9 cellular contexts compared by ENCODE assay signal in the genomic region with DNA sequence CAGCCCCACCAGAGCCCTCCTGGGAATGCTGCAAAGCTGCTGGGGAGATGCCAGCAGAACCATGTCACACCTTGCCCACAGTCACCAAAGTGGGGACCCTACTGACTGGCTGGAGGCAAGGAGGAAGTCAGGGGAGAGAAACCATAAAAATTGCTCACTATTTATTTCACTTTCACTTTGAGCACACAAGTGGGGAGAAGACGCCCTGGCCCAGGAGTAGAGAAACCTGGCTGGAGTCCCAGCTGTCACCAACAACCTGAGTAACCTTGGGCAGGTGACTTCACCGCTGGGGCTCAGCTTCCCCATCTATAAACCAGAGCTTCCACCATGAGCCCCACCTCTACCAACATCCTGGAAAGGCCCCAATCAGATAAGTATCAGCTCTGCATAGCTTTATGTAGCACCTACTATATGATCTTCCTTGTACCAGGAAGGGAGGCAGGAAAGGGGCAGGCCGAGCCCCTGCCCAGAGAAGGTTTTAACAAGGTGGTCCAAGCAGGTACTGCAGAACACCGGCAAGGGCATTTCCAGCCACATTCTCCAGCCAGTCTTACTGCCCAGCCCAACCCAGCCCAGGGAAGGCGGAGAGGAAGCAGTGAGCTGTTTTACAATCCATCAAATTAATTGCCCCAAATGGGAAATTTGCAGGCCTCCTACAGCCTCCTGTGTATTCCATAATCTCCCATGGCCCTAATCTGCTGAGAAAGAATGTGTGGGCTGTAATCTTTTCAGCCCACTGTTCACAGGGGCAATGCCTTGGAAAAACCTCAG. TPM values are rescaled to one million over a fixed set of nuclear protein-coding genes. Genes with fewer than 3 reads are reported as not detected.
DNase-seq lines count a peak whose midpoint lies in the region; ATAC-seq, FAIRE-seq and TF ChIP-seq lines count a peak whose summit lies in the region.
"Had no signal": no experiment of that assay in that cellular context is flagged by ENCODE, and none has a peak within 500 bp of the region (broad histone marks: within the 10 kb centered on the region; RNA-seq: fewer than 3 reads in every experiment).

No MANE protein-coding gene starts in this region.

- CTCF ChIA-PET in GM10248 (lab: Yijun Ruan, JAX) (interaction anchor here (0.7 to 2.3 kb wide), 5 partner anchors 15 to 201 kb away, joined by 3 to 5 read pairs (median 3); no protein-coding TSS in a partner anchor), HepG2 (lab: Yijun Ruan, JAX; ENCODE audit: low intra/inter-chr PET ratio, low total read pairs) (no interaction called here)

- no peak overlapping the region for H2AFZ ChIP-seq in HepG2 (ENCODE audit: low read length)

- H3K79me2 ChIP-seq in HepG2 (ENCODE audit: insufficient read depth, low read length), result peaks cover 48% of the 10 kb centered on the region

- TF ChIP-seq CTCF in GM10248 (IDR thresholded peaks at IDR 0.05; ENCODE audit: control extremely low read depth, extremely low read depth, low read depth, missing control alignments), result no peak
- TF ChIP-seq CTCF in HepG2 (CRISPR knock-in tag; IDR thresholded peaks at IDR 0.05), result no peak

- peaks cover 64% of the 10 kb centered on the region for H3K4me1 ChIP-seq in HepG2 (ENCODE audit: insufficient read depth, low read length)

- H4K20me1 ChIP-seq in HepG2 (ENCODE audit: insufficient read depth, low read length), result peaks cover 3% of the 10 kb centered on the region; the same call in 1 of the 2 replicates

- POLR2A ChIA-PET in GM10248 (lab: Yijun Ruan, JAX) (no interaction called here), HepG2 (lab: Yijun Ruan, JAX) (interaction anchor here (4.7 kb wide), 1 partner anchor 27 kb away, joined by 35 read pairs; a partner anchor contains a TSS)

- intact Hi-C loops in HepG2 (cut with micrococcal nuclease; ENCODE audit: unreplicated experiment), result no loop called here

- BruUV-seq in HepG2 (replicated peaks; lab: Mats Ljungman, UMichigan), result no TSS peak

- peak; percentile 84 for DNase-seq in GM10248 (ENCODE audit: extremely low spot score)
- DNase-seq in activated CD8-positive, alpha-beta memory T cell treated with anti-CD3 and anti-CD28 coated beads, Interleukin-2, amount 50 U/mL, for 4 hours, result peak; percentile 21
- DNase-seq in HepG2 (ENCODE audit: low spot score), result no peak
- DNase-seq in stimulated activated naive CD4-positive, alpha-beta T cell treated with Interleukin-2 at 50 U/mL for 16 hours (lab: John Stamatoyannopoulos, UW), result peak; percentile 41
- DNase-seq in hippocampal formation (lab: John Stamatoyannopoulos, UW), result no peak
- no peak for DNase-seq in cerebellar cortex (ENCODE audit: low spot score)

- ATAC-seq in GM21390 (IDR thresholded peaks at IDR 0.05; ENCODE audit: unreplicated experiment) (peak; percentile 98), HG03575 (IDR thresholded peaks at IDR 0.05; ENCODE audit: extremely low read depth, insufficient number of reproducible peaks, low FRiP score, unreplicated experiment) (peak; percentile 94), HepG2 (no peak)

- H3K27ac ChIP-seq in HepG2 (ENCODE audit: extremely low read length, insufficient read depth, low read length), result peak overlapping the region; percentile 4

- H3K36me3 ChIP-seq in HepG2 (replicated peaks in 1 of 2; ENCODE audit: control insufficient read depth in 1 of 2, insufficient read depth in 2 of 2, low read length in 2 of 2), result peaks cover 7 to 10% of the 10 kb centered on the region in 2 experiments; a peak in 4 of 5 replicates

- H3K9me3 ChIP-seq in HepG2 (ENCODE audit: low read length), result no peaks in the 10 kb centered on the region

- in situ Hi-C loops in HepG2 (cut with HindIII; ENCODE audit: extremely low pct_ligation_motif_present, low pct_unique_long_range_greater_than_20kb), result no loop called here

- no peak for TF ChIP-seq RAD21 in HepG2 (CRISPR knock-in tag; IDR thresholded peaks at IDR 0.05)

- FAIRE-seq in HepG2 (lab: Jason Lieb, UNC), result no peak
- FAIRE-seq: islet of Langerhans had no signal

- no peak for TF ChIP-seq EP300 in HepG2 (IDR thresholded peaks at IDR 0.05; ENCODE audit: low read depth in 2 of 2, low read length in 2 of 2)
- no peak for TF ChIP-seq EP300 in HepG2 (CRISPR knock-in tag; IDR thresholded peaks at IDR 0.05; ENCODE audit: borderline replicate concordance)

- WGBS in HepG2 (ENCODE audit: low lambda C conversion rate), result 89% methylated on average over 5 of the region's 5 CpGs

- H3K4me3 ChIP-seq in HepG2 (replicated peaks in 1 of 3; ENCODE audit: insufficient read depth in 1 of 3, low read depth in 2 of 3, low read length in 3 of 3), result no peak overlapping the region

- no peak overlapping the region for H3K4me2 ChIP-seq in HepG2 (ENCODE audit: low read depth, low read length)

- H3K9ac ChIP-seq in HepG2 (ENCODE audit: insufficient read depth, low read depth, low read length), result no peak overlapping the region

- no peaks in the 10 kb centered on the region for H3K27me3 ChIP-seq in HepG2 (ENCODE audit: control insufficient read depth in 1 of 2, insufficient read depth in 2 of 2, low read length in 2 of 2)

- TF ChIP-seq POLR2A in HepG2 (IDR thresholded peaks at IDR 0.05; ENCODE audit: insufficient read depth in 1 of 2, low read depth in 2 of 2, low read length in 2 of 2), result no peak

TF ChIP-seq in HepG2, 621 proteins besides CTCF, POLR2A, EP300 and RAD21 (continues in another document):
- no peak for TF ChIP-seq FOXP1 (IDR thresholded peaks at IDR 0.05)
- no peak for TF ChIP-seq FOXP1 (CRISPR knock-in tag; IDR thresholded peaks at IDR 0.05)
- TF ChIP-seq ZNF501 (CRISPR knock-in tag; IDR thresholded peaks at IDR 0.05), result no peak
- TF ChIP-seq ZFY (CRISPR knock-in tag; IDR thresholded peaks at IDR 0.05), result no peak
- TF ChIP-seq AHR (CRISPR knock-in tag; IDR thresholded peaks at IDR 0.05), result no peak
- TF ChIP-seq SOX5 (CRISPR knock-in tag; IDR thresholded peaks at IDR 0.05; ENCODE audit: borderline replicate concordance), result no peak
- TF ChIP-seq, protein P1, sequence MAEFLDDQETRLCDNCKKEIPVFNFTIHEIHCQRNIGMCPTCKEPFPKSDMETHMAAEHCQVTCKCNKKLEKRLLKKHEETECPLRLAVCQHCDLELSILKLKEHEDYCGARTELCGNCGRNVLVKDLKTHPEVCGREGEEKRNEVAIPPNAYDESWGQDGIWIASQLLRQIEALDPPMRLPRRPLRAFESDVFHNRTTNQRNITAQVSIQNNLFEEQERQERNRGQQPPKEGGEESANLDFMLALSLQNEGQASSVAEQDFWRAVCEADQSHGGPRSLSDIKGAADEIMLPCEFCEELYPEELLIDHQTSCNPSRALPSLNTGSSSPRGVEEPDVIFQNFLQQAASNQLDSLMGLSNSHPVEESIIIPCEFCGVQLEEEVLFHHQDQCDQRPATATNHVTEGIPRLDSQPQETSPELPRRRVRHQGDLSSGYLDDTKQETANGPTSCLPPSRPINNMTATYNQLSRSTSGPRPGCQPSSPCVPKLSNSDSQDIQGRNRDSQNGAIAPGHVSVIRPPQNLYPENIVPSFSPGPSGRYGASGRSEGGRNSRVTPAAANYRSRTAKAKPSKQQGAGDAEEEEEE (CRISPR knock-in tag; IDR thresholded peaks at IDR 0.05; ENCODE audit: borderline replicate concordance), result no peak
- no peak for TF ChIP-seq MEIS2 (CRISPR knock-in tag; IDR thresholded peaks at IDR 0.05)
- TF ChIP-seq MBNL3 (CRISPR knock-in tag; conservative IDR thresholded peaks at IDR 0.05), result no peak
- TF ChIP-seq, protein P2, sequence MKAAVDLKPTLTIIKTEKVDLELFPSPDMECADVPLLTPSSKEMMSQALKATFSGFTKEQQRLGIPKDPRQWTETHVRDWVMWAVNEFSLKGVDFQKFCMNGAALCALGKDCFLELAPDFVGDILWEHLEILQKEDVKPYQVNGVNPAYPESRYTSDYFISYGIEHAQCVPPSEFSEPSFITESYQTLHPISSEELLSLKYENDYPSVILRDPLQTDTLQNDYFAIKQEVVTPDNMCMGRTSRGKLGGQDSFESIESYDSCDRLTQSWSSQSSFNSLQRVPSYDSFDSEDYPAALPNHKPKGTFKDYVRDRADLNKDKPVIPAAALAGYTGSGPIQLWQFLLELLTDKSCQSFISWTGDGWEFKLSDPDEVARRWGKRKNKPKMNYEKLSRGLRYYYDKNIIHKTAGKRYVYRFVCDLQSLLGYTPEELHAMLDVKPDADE (CRISPR knock-in tag; IDR thresholded peaks at IDR 0.05), result no peak
- TF ChIP-seq SNAPC2 (CRISPR knock-in tag; IDR thresholded peaks at IDR 0.05), result no peak
- TF ChIP-seq PHF21A (CRISPR knock-in tag; IDR thresholded peaks at IDR 0.05), result no peak
- TF ChIP-seq ZNF567 (CRISPR knock-in tag; IDR thresholded peaks at IDR 0.05; ENCODE audit: borderline replicate concordance), result no peak
- TF ChIP-seq SSRP1 (CRISPR knock-in tag; IDR thresholded peaks at IDR 0.05), result no peak
- TF ChIP-seq, protein P3, sequence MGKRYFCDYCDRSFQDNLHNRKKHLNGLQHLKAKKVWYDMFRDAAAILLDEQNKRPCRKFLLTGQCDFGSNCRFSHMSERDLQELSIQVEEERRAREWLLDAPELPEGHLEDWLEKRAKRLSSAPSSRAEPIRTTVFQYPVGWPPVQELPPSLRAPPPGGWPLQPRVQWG (CRISPR knock-in tag; IDR thresholded peaks at IDR 0.05; ENCODE audit: borderline replicate concordance, low read depth), result no peak
- TF ChIP-seq MEIS1 (CRISPR knock-in tag; IDR thresholded peaks at IDR 0.05; ENCODE audit: borderline replicate concordance), result no peak

RNA-seq across cellular contexts. Expression of a gene that starts 27.6 kb away (rescaled TPM):
- total RNA-seq in HepG2 (2016; rRNA removed; fragmentation: Illumina TruSeq; extraction: Trizol), result 13.1 and 17.5 TPM in 2 replicates
- 6.3 and 10.6 TPM in 2 replicates for total RNA-seq in HepG2 (2016; cell fraction: cytosol; rRNA removed; fragmentation: Illumina TruSeq; extraction: Trizol; ENCODE audit: low read depth)
- total RNA-seq in HepG2 (2016; cell fraction: insoluble cytoplasmic fraction; rRNA removed; fragmentation: Illumina TruSeq; extraction: Trizol), result 11.5 and 15.9 TPM in 2 replicates
- total RNA-seq in HepG2 (2016; cell fraction: membrane; rRNA removed; fragmentation: Illumina TruSeq; extraction: Trizol), result 7.6 and 8.4 TPM in 2 replicates
- total RNA-seq in HepG2 (2016; cell fraction: nucleus; rRNA removed; fragmentation: Illumina TruSeq; extraction: Trizol), result 24.7 and 31.2 TPM in 2 replicates
- polyA plus RNA-seq in HepG2 (2011; rRNA removed), result 17.7 and 18.7 TPM in 2 replicates
- polyA plus RNA-seq in HepG2 (2011; cell fraction: cytosol; rRNA removed), result 7.6 and 8.0 TPM in 2 replicates
- 54.1 and 60.4 TPM in 2 replicates for polyA plus RNA-seq in HepG2 (2011; cell fraction: nucleus; rRNA removed)
- 13.6 and 13.9 TPM in 2 replicates for polyA plus RNA-seq in HepG2 (2012)
- 1.1 and 1.4 TPM in 2 replicates for polyA plus RNA-seq in HepG2 (2016; cell fraction: cytosol; fragmentation: Illumina TruSeq; extraction: Trizol; ENCODE audit: low read depth)
- 15.2 and 18.7 TPM in 2 replicates for polyA plus RNA-seq in HepG2 (2016; cell fraction: insoluble cytoplasmic fraction; fragmentation: Illumina TruSeq; extraction: Trizol; ENCODE audit: low read depth)
- 3.2 and 3.9 TPM in 2 replicates for polyA plus RNA-seq in HepG2 (2016; cell fraction: membrane; fragmentation: Illumina TruSeq; extraction: Trizol; ENCODE audit: low read depth)
- polyA plus RNA-seq in HepG2 (2016; cell fraction: nucleus; fragmentation: Illumina TruSeq; extraction: Trizol; ENCODE audit: insufficient read depth, low read depth), result 54.7 and 64.0 TPM in 2 replicates
- 7.3 and 14.7 TPM in 2 replicates for polyA minus RNA-seq in HepG2 (2011; rRNA and poly(A)+ RNA removed; ENCODE audit: low replicate concordance)
- 3.6 and 7.4 TPM in 2 replicates for polyA minus RNA-seq in HepG2 (2011; cell fraction: cytosol; rRNA and poly(A)+ RNA removed)
- polyA minus RNA-seq in HepG2 (2011; cell fraction: nucleus; rRNA and poly(A)+ RNA removed), result 35.8 and 42.5 TPM in 2 replicates

Comparison
In these comparisons a context has a peak if more than half of its experiments do, and no peak if none do; other contexts are left out.
1. DNase-seq: peak in GM10248 (single experiment), activated CD8-positive, alpha-beta memory T cell treated with anti-CD3 and anti-CD28 coated beads, Interleukin-2, amount 50 U/mL, for 4 hours (single experiment) and stimulated activated naive CD4-positive, alpha-beta T cell treated with Interleukin-2 at 50 U/mL for 16 hours (single experiment); none in HepG2 (single experiment), hippocampal formation (0 of 2) and cerebellar cortex (single experiment).